Comparison of ENCODE assay signal across 1 cellular context in the genomic region with DNA sequence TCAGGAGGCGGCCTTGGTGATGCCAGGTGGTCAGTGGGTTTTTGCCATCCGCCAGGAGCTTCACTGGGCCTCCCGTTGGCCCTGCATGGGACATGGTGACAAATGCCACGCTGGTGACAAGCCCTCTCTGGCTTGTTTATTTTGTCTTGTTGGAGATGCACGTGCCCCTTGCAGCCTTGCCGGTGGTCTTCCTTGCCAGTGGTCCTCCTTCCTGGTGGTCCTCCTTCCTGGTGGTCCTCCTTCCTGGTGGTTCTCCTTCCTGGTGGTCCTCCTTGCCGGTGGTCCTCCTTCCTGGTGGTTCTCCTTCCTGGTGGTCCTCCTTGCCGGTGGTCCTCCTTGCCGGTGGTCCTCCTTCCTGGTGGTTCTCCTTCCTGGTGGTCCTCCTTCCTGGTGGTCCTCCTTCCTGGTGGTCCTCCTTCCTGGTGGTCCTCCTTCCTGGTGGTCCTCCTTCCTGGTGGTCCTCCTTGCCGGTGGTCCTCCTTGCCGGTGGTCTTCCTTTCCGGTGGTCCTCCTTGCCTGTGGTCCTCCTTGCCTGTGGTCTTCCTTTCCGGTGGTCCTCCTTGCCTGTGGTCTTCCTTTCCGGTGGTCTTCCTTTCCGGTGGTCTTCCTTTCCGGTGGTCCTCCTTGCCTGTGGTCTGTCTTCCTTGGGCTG. TPM values are rescaled to one million over a fixed set of nuclear protein-coding genes. Genes with fewer than 3 reads are reported as not detected.
"Had no signal": no experiment of that assay in that cellular context is flagged by ENCODE, and none has a peak within 500 bp of the region (broad histone marks: within the 10 kb centered on the region; RNA-seq: fewer than 3 reads in every experiment).

No MANE protein-coding gene starts in this region.

RNA-seq across cellular contexts. Expression of a gene that starts 16.9 kb away (rescaled TPM):
- total RNA-seq: gastrocnemius medialis had no signal
